In the genomic region with DNA sequence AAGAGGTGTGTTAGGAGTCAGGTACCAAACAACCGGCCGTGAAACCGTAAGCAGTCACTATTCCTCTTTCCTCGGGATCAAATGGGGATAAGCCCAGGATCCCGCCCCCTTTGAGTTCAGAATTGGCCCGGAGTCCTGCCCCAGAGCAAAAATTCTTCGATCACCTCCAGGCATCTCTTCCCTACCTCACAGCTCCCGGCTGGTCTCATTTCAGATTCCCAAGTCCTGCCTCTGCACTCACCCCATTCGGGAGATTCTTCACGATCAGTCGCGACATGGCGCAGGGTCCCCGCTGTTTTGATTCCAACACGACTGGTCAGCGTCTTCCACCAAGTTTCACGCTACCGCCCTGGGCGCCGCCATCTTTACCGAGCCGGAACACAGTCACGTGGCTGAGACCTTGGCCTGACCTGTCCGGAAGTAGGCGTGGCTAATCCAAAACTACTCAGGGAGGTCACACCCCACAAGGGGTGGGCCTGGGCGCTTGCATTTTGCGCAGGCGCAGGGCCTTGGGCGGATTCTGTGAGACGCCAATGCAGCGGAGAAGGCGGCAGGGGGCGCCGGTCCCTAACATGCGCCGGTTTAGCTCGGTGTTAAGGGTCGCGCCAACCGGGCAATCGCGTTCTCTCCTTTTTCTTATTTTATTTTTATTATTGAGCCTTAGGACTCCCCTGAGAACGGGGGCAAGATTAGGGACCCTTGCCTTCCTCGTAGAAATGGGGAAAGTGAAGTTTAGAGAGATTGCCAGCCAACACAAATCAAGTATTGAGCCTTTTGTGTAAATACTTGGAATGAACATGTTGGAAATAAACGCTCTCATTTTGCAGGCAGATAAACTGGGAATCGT, we compare ENCODE assay signal across 8 cellular contexts. TPM values are rescaled to one million over a fixed set of nuclear protein-coding genes. Genes with fewer than 3 reads are reported as not detected.
DNase-seq lines count a peak whose midpoint lies in the region; TF ChIP-seq lines count a peak whose summit lies in the region.

A gene with protein sequence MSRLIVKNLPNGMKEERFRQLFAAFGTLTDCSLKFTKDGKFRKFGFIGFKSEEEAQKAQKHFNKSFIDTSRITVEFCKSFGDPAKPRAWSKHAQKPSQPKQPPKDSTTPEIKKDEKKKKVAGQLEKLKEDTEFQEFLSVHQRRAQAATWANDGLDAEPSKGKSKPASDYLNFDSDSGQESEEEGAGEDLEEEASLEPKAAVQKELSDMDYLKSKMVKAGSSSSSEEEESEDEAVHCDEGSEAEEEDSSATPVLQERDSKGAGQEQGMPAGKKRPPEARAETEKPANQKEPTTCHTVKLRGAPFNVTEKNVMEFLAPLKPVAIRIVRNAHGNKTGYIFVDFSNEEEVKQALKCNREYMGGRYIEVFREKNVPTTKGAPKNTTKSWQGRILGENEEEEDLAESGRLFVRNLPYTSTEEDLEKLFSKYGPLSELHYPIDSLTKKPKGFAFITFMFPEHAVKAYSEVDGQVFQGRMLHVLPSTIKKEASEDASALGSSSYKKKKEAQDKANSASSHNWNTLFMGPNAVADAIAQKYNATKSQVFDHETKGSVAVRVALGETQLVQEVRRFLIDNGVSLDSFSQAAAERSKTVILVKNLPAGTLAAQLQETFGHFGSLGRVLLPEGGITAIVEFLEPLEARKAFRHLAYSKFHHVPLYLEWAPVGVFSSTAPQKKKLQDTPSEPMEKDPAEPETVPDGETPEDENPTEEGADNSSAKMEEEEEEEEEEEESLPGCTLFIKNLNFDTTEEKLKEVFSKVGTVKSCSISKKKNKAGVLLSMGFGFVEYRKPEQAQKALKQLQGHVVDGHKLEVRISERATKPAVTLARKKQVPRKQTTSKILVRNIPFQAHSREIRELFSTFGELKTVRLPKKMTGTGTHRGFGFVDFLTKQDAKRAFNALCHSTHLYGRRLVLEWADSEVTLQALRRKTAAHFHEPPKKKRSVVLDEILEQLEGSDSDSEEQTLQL (minus strand): TSS at position 375 of the 847 bp plus-strand sequence. CDS start 98 bp downstream, at position 277.

- peak within 1 kb of the TSS; percentile 94 for H2AFZ ChIP-seq in neuron (ENCODE audit: low read depth, low read length)

- H3K4me1 ChIP-seq in neuron (ENCODE audit: insufficient read depth, low read length): peaks cover 13% of the 10 kb centered on the region
- H3K4me1 ChIP-seq in subcutaneous abdominal adipose tissue (ENCODE audit: control insufficient read depth in 5 of 5, insufficient read depth in 5 of 5, low read length in 5 of 5): peaks cover 0 to 23% (median 17%) of the 10 kb centered on the region in 5 donors

- H3K9me3 ChIP-seq in neuron (ENCODE audit: low read length) (no peaks in the 10 kb centered on the region), subcutaneous abdominal adipose tissue (ENCODE audit: control insufficient read depth in 5 of 5, low read length in 5 of 5) (no peaks in the 10 kb centered on the region)

- peak within 1 kb of the TSS; percentile 72 for H3K27ac ChIP-seq in subcutaneous abdominal adipose tissue (ENCODE audit: low read depth, low read length)

- peak; percentile 90 for DNase-seq in GM06990 (ENCODE audit: extremely low read depth, insufficient read length)
- peak; percentile 96 for DNase-seq in HFF-Myc (ENCODE audit: extremely low read depth, low read depth)
- DNase-seq in MV-4-11 (lab: John Stamatoyannopoulos, UW): peak; percentile 95
- DNase-seq in SK-MEL-5 (ENCODE audit: low read depth, low spot score): peak; percentile 99
- peak; percentile 97 for DNase-seq in activated naive CD4-positive, alpha-beta T cell treated with Interleukin-2 at 50 U/mL for 16 hours
- DNase-seq in foreskin melanocyte: peak; percentile 91

- peaks cover 4% of the 10 kb centered on the region for H3K36me3 ChIP-seq in GM06990 (ENCODE audit: control insufficient read depth, insufficient read depth, low read length)
- H3K36me3 ChIP-seq in neuron (ENCODE audit: insufficient read depth, low read length): peaks cover 11% of the 10 kb centered on the region
- H3K36me3 ChIP-seq in subcutaneous abdominal adipose tissue (ENCODE audit: control insufficient read depth in 5 of 5, insufficient read depth in 5 of 5, low read length in 5 of 5): peaks cover 3 to 25% (median 18%) of the 10 kb centered on the region in 5 donors

- in situ Hi-C loops in SK-MEL-5 (cut with HindIII; ENCODE audit: low pct_unique_long_range_greater_than_20kb, low sequenced_read_pairs): no loop called here

- no peaks in the 10 kb centered on the region for H3K27me3 ChIP-seq in GM06990 (replicated peaks; ENCODE audit: control insufficient read depth, insufficient read depth, low read length)
- H3K27me3 ChIP-seq in neuron (ENCODE audit: insufficient read depth, low read length): peaks cover 13% of the 10 kb centered on the region
- H3K27me3 ChIP-seq in subcutaneous abdominal adipose tissue (ENCODE audit: control insufficient read depth in 5 of 5, insufficient read depth in 4 of 5, low read length in 5 of 5): no peaks in the 10 kb centered on the region

- TF ChIP-seq CTCF in GM06990 (IDR thresholded peaks at IDR 0.05; ENCODE audit: insufficient read depth, low read length, poor library complexity, severe bottlenecking) (peak; percentile 98), HFF-Myc (IDR thresholded peaks at IDR 0.05; ENCODE audit: low read depth, low read length, missing control alignments) (peak; percentile 82)

- H3K4me3 ChIP-seq in GM06990 (replicated peaks; ENCODE audit: low read depth, low read length) (peak within 1 kb of the TSS; percentile 79), HFF-Myc (replicated peaks; ENCODE audit: low read depth, low read length) (peak within 1 kb of the TSS; percentile 83), neuron (ENCODE audit: low read length) (peak within 1 kb of the TSS; percentile 91), subcutaneous abdominal adipose tissue (ENCODE audit: low read depth in 1 of 5, low read length in 5 of 5) (peak within 1 kb of the TSS; percentile 83 to 99 (median 94))

- peak within 1 kb of the TSS; percentile 77 to 92 (median 83) for H3K9ac ChIP-seq in subcutaneous abdominal adipose tissue (ENCODE audit: low read length in 5 of 5)

RNA-seq across cellular contexts. Expression of the gene that starts here (rescaled TPM):
- 49.6 and 53.6 TPM in 2 replicates for total RNA-seq in SK-MEL-5 (2014; rRNA removed; shearing (Covaris generic))
- 35.6 and 40.3 TPM in 2 replicates for polyA plus RNA-seq in SK-MEL-5 (2015; cell fraction: cytosol; rRNA removed)
- polyA plus RNA-seq in SK-MEL-5 (2015; cell fraction: nucleus; rRNA removed): 154 and 204 TPM in 2 replicates

Comparison
In these comparisons a context has a peak if more than half of its experiments do, and no peak if none do; other contexts are left out.
1. Peak in every context shown above with its lines: DNase-seq, H3K4me3 ChIP-seq and H3K27ac ChIP-seq.